In genomic region chr6:92292067-92292466, GRCh38 we compare ENCODE assay signal across 1 cellular context.
TF ChIP-seq lines count a peak whose summit lies in the region.

No MANE protein-coding gene starts in this region.

TF ChIP-seq in H1, 55 proteins besides CTCF, POLR2A, EP300 and RAD21:
- TF ChIP-seq CHD7 (IDR thresholded peaks at IDR 0.05; ENCODE audit: insufficient replicate concordance, low read length) = no peak
- no peak for TF ChIP-seq GTF2F1 (IDR thresholded peaks at IDR 0.05; ENCODE audit: borderline replicate concordance, low read depth, low read length)
- no peak for TF ChIP-seq CHD2 (IDR thresholded peaks at IDR 0.05; ENCODE audit: low read length)
- TF ChIP-seq EZH2 (IDR thresholded peaks at IDR 0.05; ENCODE audit: low read depth, low read length, severe bottlenecking) = no peak
- no peak for TF ChIP-seq SP2 (IDR thresholded peaks at IDR 0.05; ENCODE audit: low read length)
- TF ChIP-seq POU5F1 (IDR thresholded peaks at IDR 0.05; ENCODE audit: low read depth, low read length) = no peak
- no peak for TF ChIP-seq POLR2AphosphoS5 (IDR thresholded peaks at IDR 0.05; ENCODE audit: low read depth, low read length)
- TF ChIP-seq MAX (IDR thresholded peaks at IDR 0.05) = no peak
- no peak for TF ChIP-seq SP1 (IDR thresholded peaks at IDR 0.05; ENCODE audit: low read depth, low read length)
- no peak for TF ChIP-seq CHD1 (IDR thresholded peaks at IDR 0.05; ENCODE audit: low read depth, low read length)
- TF ChIP-seq JUND (IDR thresholded peaks at IDR 0.05; ENCODE audit: low read length) = no peak
TF ChIP-seq in H1: peak in this region for 0.
